ENCODE assay signal across 17 cellular contexts in genomic region chrX:154525606-154526490, GRCh38. TPM values are rescaled to one million over a fixed set of nuclear protein-coding genes. Genes with fewer than 3 reads are reported as not detected.
DNase-seq lines count a peak whose midpoint lies in the region; ATAC-seq, FAIRE-seq and TF ChIP-seq lines count a peak whose summit lies in the region.
"Had no signal": no experiment of that assay in that cellular context is flagged by ENCODE, and none has a peak within 500 bp of the region (broad histone marks: within the 10 kb centered on the region; RNA-seq: fewer than 3 reads in every experiment).

No MANE protein-coding gene starts in this region.

- DNase-seq in activated CD4-positive, alpha-beta T cell treated with anti-CD3 and anti-CD28 coated beads, Interleukin-2, amount 10 ng/mL, durations not matched to agents 7 days and 5 days = no peak
- no peak for DNase-seq in activated CD4-positive, alpha-beta T cell treated with anti-CD3 and anti-CD28 coated beads for 48 hours
- DNase-seq in K562 (ENCODE audit: extremely low read depth in 1 of 4, low spot score in 3 of 4) (no peak), progenitor cell of endocrine pancreas (ENCODE audit: low spot score, unreplicated experiment) (no peak), COLO668 (lab: John Stamatoyannopoulos, UW; ENCODE audit: unreplicated experiment) (no peak), ovary (no peak)
- DNase-seq: ACHN, activated B cell treated with CpG ODN at 0.5 μM for 24 hours, cortex of kidney, GOT3, hippocampal formation, NCI-H2029 treated with DMSO at 0.1 percent for 48 hours, NCI-H524 treated with DMSO at 0.1 percent for 48 hours, uterus had no signal

- H3K4me3 Mint-ChIP-seq in activated CD4-positive, alpha-beta T cell treated with anti-CD3 and anti-CD28 coated beads, Interleukin-2, amount 10 ng/mL, durations not matched to agents 7 days and 5 days = no peak overlapping the region
- no peak overlapping the region for H3K4me3 Mint-ChIP-seq in progenitor cell of endocrine pancreas (ENCODE audit: low read depth)
- H3K4me3 Mint-ChIP-seq: activated B cell treated with CpG ODN at 0.5 μM for 24 hours had no signal

- TF ChIP-seq CTCF in HEK293 (tag by site-specific recombination; IDR thresholded peaks at IDR 0.05) (no peak), K562 (IDR thresholded peaks at IDR 0.05 in 2 of 3, conservative IDR thresholded peaks at IDR 0.05 in 1 of 3; ENCODE audit: insufficient read depth in 2 of 3, low read depth in 1 of 3, low read length in 3 of 3) (no peak), progenitor cell of endocrine pancreas (IDR thresholded peaks at IDR 0.05; ENCODE audit: unreplicated experiment) (no peak), ovary (IDR thresholded peaks at IDR 0.05) (no peak)

- H3K9me3 Mint-ChIP-seq in activated CD4-positive, alpha-beta T cell treated with anti-CD3 and anti-CD28 coated beads, Interleukin-2, amount 10 ng/mL, durations not matched to agents 7 days and 5 days = no peaks in the 10 kb centered on the region
- H3K9me3 Mint-ChIP-seq in progenitor cell of endocrine pancreas (ENCODE audit: low read depth) = peaks cover 6% of the 10 kb centered on the region
- H3K9me3 Mint-ChIP-seq: activated B cell treated with CpG ODN at 0.5 μM for 24 hours had no signal

- H4K20me1 ChIP-seq in K562 (replicated peaks; ENCODE audit: control insufficient read depth, insufficient read depth, low read length) = no peaks in the 10 kb centered on the region

- H3K36me3 Mint-ChIP-seq in activated CD4-positive, alpha-beta T cell treated with anti-CD3 and anti-CD28 coated beads, Interleukin-2, amount 10 ng/mL, durations not matched to agents 7 days and 5 days (ENCODE audit: low read depth) = peaks cover under 1% of the 10 kb centered on the region
- no peaks in the 10 kb centered on the region for H3K36me3 Mint-ChIP-seq in progenitor cell of endocrine pancreas (ENCODE audit: insufficient read depth)

- no peaks in the 10 kb centered on the region for H3K9me1 ChIP-seq in K562 (ENCODE audit: control insufficient read depth, insufficient read depth, low read length)

- POLR2A ChIA-PET in activated CD4-positive, alpha-beta T cell treated with anti-CD3 and anti-CD28 coated beads, Interleukin-2, amount 10 ng/mL, durations not matched to agents 7 days and 5 days (lab: Charles Lee) = no interaction called here
- POLR2A ChIA-PET in HEK293 (lab: Yijun Ruan, JAX) (interaction anchor here (1.7 kb wide), 1 partner anchor 35 kb away, joined by 15 read pairs; the partner anchor contains the start of gene SLC10A3), K562 (lab: Yijun Ruan, JAX) (interaction anchor here (1.0 kb wide), 1 partner anchor 155 kb away, joined by 3 read pairs; no protein-coding TSS in a partner anchor)

- H3K9ac ChIP-seq in K562 (ENCODE audit: insufficient read depth in 1 of 2, low read depth in 2 of 2, low read length in 2 of 2) = no peak overlapping the region

- peak overlapping the region; percentile 60 for H3K27ac Mint-ChIP-seq in activated CD4-positive, alpha-beta T cell treated with anti-CD3 and anti-CD28 coated beads, Interleukin-2, amount 10 ng/mL, durations not matched to agents 7 days and 5 days
- H3K27ac Mint-ChIP-seq in progenitor cell of endocrine pancreas = peak overlapping the region; percentile 3

- no peak overlapping the region for H2AFZ ChIP-seq in K562 (ENCODE audit: low read depth, low read length)

- no peak overlapping the region for H3K4me2 ChIP-seq in K562 (ENCODE audit: insufficient read depth, low read length)

- TF ChIP-seq POLR2A in K562 (conservative IDR thresholded peaks at IDR 0.05) = no peak
- no peak for TF ChIP-seq POLR2A in ovary (IDR thresholded peaks at IDR 0.05)

- H3K27ac ChIP-seq in HEK293 (ENCODE audit: extremely low read depth, low read depth, low read length) = no peak overlapping the region
- H3K27ac ChIP-seq in K562 (ENCODE audit: extremely low read depth, low read depth, low read length) = no peak overlapping the region
- no peak overlapping the region for H3K27ac ChIP-seq in ovary

- TF ChIP-seq EP300 in K562 (IDR thresholded peaks at IDR 0.05; ENCODE audit: low read length) (no peak), ovary (IDR thresholded peaks at IDR 0.05) (no peak)

- H3K36me3 ChIP-seq in HEK293 (ENCODE audit: control insufficient read depth in 2 of 2, insufficient read depth in 1 of 2, low read length in 2 of 2) (peaks cover 0 to 7% of the 10 kb centered on the region in 2 experiments; a peak in 1 of 3 replicates), K562 (ENCODE audit: control insufficient read depth, insufficient read depth, low read length) (peaks cover 8% of the 10 kb centered on the region; the same call in 2 of the 3 replicates), ovary (no peaks in the 10 kb centered on the region)
- H3K36me3 ChIP-seq: uterus had no signal

- FAIRE-seq in K562 (lab: Jason Lieb, UNC) = no peak

- peaks cover 24% of the 10 kb centered on the region for H3K4me1 Mint-ChIP-seq in activated CD4-positive, alpha-beta T cell treated with anti-CD3 and anti-CD28 coated beads, Interleukin-2, amount 10 ng/mL, durations not matched to agents 7 days and 5 days
- H3K4me1 Mint-ChIP-seq in progenitor cell of endocrine pancreas (ENCODE audit: low read depth) = peaks cover 6% of the 10 kb centered on the region

- intact Hi-C loops in K562 (cut with micrococcal nuclease) (loop anchor here (5.0 kb wide), 2 partner anchors 34 to 99 kb away; partner anchors contain the start of genes ATP6AP1 and SLC10A3), ovary (cut with DNase I) (no loop called here)

- H3K9me3 ChIP-seq in HEK293 (ENCODE audit: control insufficient read depth, insufficient read depth, low read depth, low read length) (no peaks in the 10 kb centered on the region), K562 (replicated peaks; ENCODE audit: control insufficient read depth, insufficient read depth, low read depth, low read length) (no peaks in the 10 kb centered on the region), ovary (no peaks in the 10 kb centered on the region)
- H3K9me3 ChIP-seq: uterus had no signal

- no peak for TF ChIP-seq RAD21 in K562 (CRISPR knock-in tag; conservative IDR thresholded peaks at IDR 0.05 in 1 of 2, IDR thresholded peaks at IDR 0.05 in 1 of 2)

- no peaks in the 10 kb centered on the region for H3K79me2 ChIP-seq in K562 (ENCODE audit: control insufficient read depth, insufficient read depth, low read length)

- ATAC-seq in K562 (no peak), GM19452 (IDR thresholded peaks at IDR 0.05; ENCODE audit: unreplicated experiment) (no peak)

- in situ Hi-C loops in K562 (cut with MboI) = loop anchor here (25.0 kb wide), 1 partner anchor 364 kb away; no protein-coding TSS in a partner anchor

- H3K4me1 ChIP-seq in HEK293 (ENCODE audit: control insufficient read depth, insufficient read depth, low read length) (0 out of 2 replicates have a peak, but pooled peaks cover 2% of the 10 kb centered on the region), K562 (replicated peaks in 1 of 2; ENCODE audit: control insufficient read depth in 2 of 2, insufficient read depth in 2 of 2, low read length in 2 of 2) (peaks cover 8 to 16% of the 10 kb centered on the region in 2 experiments; a peak in 3 of 5 replicates), ovary (ENCODE audit: insufficient read depth) (no peaks in the 10 kb centered on the region)
- H3K4me1 ChIP-seq: uterus had no signal

- CTCF ChIA-PET in activated CD4-positive, alpha-beta T cell treated with anti-CD3 and anti-CD28 coated beads, Interleukin-2, amount 10 ng/mL, durations not matched to agents 7 days and 5 days (lab: Charles Lee) = interaction anchor here (1.0 to 1.2 kb wide), 2 partner anchors 35 to 153 kb away, joined by 4 read pairs; partner anchors contain the start of gene SLC10A3
- CTCF ChIA-PET in HEK293 (lab: Yijun Ruan, JAX) = interaction anchor here (0.9 to 1.2 kb wide), 3 partner anchors 9 to 36 kb away, joined by 4 to 8 read pairs (median 5); partner anchors contain the start of gene SLC10A3
- CTCF ChIA-PET in K562 (lab: Yijun Ruan, JAX; ENCODE audit: low intra/inter-chr PET ratio) = no interaction called here

- no peak overlapping the region for H3K4me3 ChIP-seq in HEK293 (ENCODE audit: low read depth, low read length)
- H3K4me3 ChIP-seq in K562 = no peak overlapping the region
- no peak overlapping the region for H3K4me3 ChIP-seq in ovary
- H3K4me3 ChIP-seq: GM12878, uterus had no signal

- whole genome bisulfite sequencing in K562 (ENCODE audit: insufficient coverage, low coverage, missing lambda C conversion rate) = 80% methylated on average over 13 of the region's 14 CpGs
- 75 to 84% (median 83%) methylated on average over 14 of the region's 14 CpGs for whole genome bisulfite sequencing in ovary, 3 donors

- no TSS peak for BruUV-seq in K562 (replicated peaks; lab: Mats Ljungman, UMichigan)

- H3K27me3 Mint-ChIP-seq in activated CD4-positive, alpha-beta T cell treated with anti-CD3 and anti-CD28 coated beads, Interleukin-2, amount 10 ng/mL, durations not matched to agents 7 days and 5 days = no peaks in the 10 kb centered on the region
- H3K27me3 Mint-ChIP-seq in progenitor cell of endocrine pancreas = no peaks in the 10 kb centered on the region
- H3K27me3 Mint-ChIP-seq: activated B cell treated with CpG ODN at 0.5 μM for 24 hours had no signal

- no peaks in the 10 kb centered on the region for H3K27me3 ChIP-seq in K562 (ENCODE audit: control insufficient read depth in 2 of 2, insufficient read depth in 2 of 2, low read length in 2 of 2)
- H3K27me3 ChIP-seq in ovary = no peaks in the 10 kb centered on the region
- H3K27me3 ChIP-seq: uterus had no signal

RNA-seq across cellular contexts. Expression of gene FAM3A, which starts 9.8 kb away (rescaled TPM):
- 10 to 100 TPM; 34.4 to 38.6 TPM for total RNA-seq in activated CD4-positive, alpha-beta T cell treated with anti-CD3 and anti-CD28 coated beads, Interleukin-2, amount 10 ng/mL, durations not matched to agents 7 days and 5 days
- total RNA-seq in K562 (2011; cell fraction: chromatin; rRNA removed; ENCODE audit: low replicate concordance) = 62.3 and 136 TPM in 2 replicates
- total RNA-seq in K562 (2011; cell fraction: nucleolus; rRNA removed) = 135 and 139 TPM in 2 replicates
- total RNA-seq in K562 (2011; cell fraction: nucleoplasm; rRNA removed) = 84.9 and 88.7 TPM in 2 replicates
- total RNA-seq in K562 (2014; rRNA removed) (53.3 and 67.6 TPM in 2 replicates), K562 (2014; rRNA removed; fragmentation: Illumina TruSeq; extraction: Trizol) (6.6 and 10.0 TPM in 2 replicates), K562 (2015; rRNA removed; fragmentation: Illumina TruSeq; extraction: Trizol) (27.0 and 32.3 TPM in 2 replicates), K562 (2021) (68.9 and 70.6 TPM in 2 replicates), progenitor cell of endocrine pancreas (29.5 and 34.3 TPM in 2 replicates), ovary (10 to 100 TPM; 34.6 to 76.8 (median 62.9) TPM)
- polyA plus RNA-seq in K562 (2011; rRNA removed) (29.2 and 44.1 TPM in 2 replicates), K562 (2014; fragmentation: Illumina TruSeq; extraction: Trizol) (24.2 and 44.9 TPM in 2 replicates), K562 (2014; fragmentation: Nextera tagmentation; extraction: Ambion mirVana) (1 to 10 TPM in 1 of 2 experiments, under 1 TPM in 1; 0.75 to 1.8 TPM), K562 (2014; rRNA removed) (62.9 and 66.7 TPM in 2 replicates), ovary (10 to 100 TPM in 1 of 2 donors, 1 to 10 TPM in 1; 3.6 to 81.6 TPM)
- polyA plus RNA-seq in K562 (2011; cell fraction: cytosol; rRNA removed) = 45.6 and 88.5 TPM in 2 replicates
- polyA plus RNA-seq in K562 (2011; cell fraction: nucleus; rRNA removed) = 159 and 221 TPM in 2 replicates
- polyA plus RNA-seq in K562 (2012) = 47.8 and 77.3 TPM in 2 replicates
- polyA minus RNA-seq in K562 (2011; rRNA and poly(A)+ RNA removed) = 7.6 and 13.4 TPM in 2 replicates
- 25.1 and 30.7 TPM in 2 replicates for polyA minus RNA-seq in K562 (2011; cell fraction: cytosol; rRNA and poly(A)+ RNA removed)
- 25.2 and 34.2 TPM in 2 replicates for polyA minus RNA-seq in K562 (2011; cell fraction: nucleus; rRNA and poly(A)+ RNA removed)

RNA-seq across cellular contexts. Expression of gene G6PD, which starts 20.8 kb away (rescaled TPM):
- 10 to 100 TPM; 64.7 to 69.4 TPM for total RNA-seq in activated CD4-positive, alpha-beta T cell treated with anti-CD3 and anti-CD28 coated beads, Interleukin-2, amount 10 ng/mL, durations not matched to agents 7 days and 5 days
- total RNA-seq in K562 (2011; cell fraction: chromatin; rRNA removed; ENCODE audit: low replicate concordance) = 99.3 and 369 TPM in 2 replicates
- 201 and 212 TPM in 2 replicates for total RNA-seq in K562 (2011; cell fraction: nucleolus; rRNA removed)
- total RNA-seq in K562 (2011; cell fraction: nucleoplasm; rRNA removed) = 122 and 126 TPM in 2 replicates
- total RNA-seq in K562 (2014; rRNA removed) (80.2 and 104 TPM in 2 replicates), K562 (2014; rRNA removed; fragmentation: Illumina TruSeq; extraction: Trizol) (28.7 and 44.7 TPM in 2 replicates), K562 (2015; rRNA removed; fragmentation: Illumina TruSeq; extraction: Trizol) (66.4 and 73.6 TPM in 2 replicates), K562 (2021) (205 and 212 TPM in 2 replicates), progenitor cell of endocrine pancreas (47.7 and 55.1 TPM in 2 replicates), ovary (100 to 1,000 TPM in 1 of 7 donors, 10 to 100 TPM in 6; 18.0 to 115 (median 57.5) TPM)
- polyA plus RNA-seq in K562 (2011; rRNA removed) (44.6 and 133 TPM in 2 replicates), K562 (2014; fragmentation: Illumina TruSeq; extraction: Trizol) (222 and 260 TPM in 2 replicates), K562 (2014; fragmentation: Nextera tagmentation; extraction: Ambion mirVana) (10 to 100 TPM in 1 of 2 experiments, 1 to 10 TPM in 1; 2.9 to 18.3 TPM), K562 (2014; rRNA removed) (86.3 and 104 TPM in 2 replicates), ovary (10 to 100 TPM; 19.0 to 26.3 TPM)
- 69.2 and 84.8 TPM in 2 replicates for polyA plus RNA-seq in K562 (2011; cell fraction: cytosol; rRNA removed)
- 266 and 292 TPM in 2 replicates for polyA plus RNA-seq in K562 (2011; cell fraction: nucleus; rRNA removed)
- polyA plus RNA-seq in K562 (2012) = 217 and 238 TPM in 2 replicates
- 39.7 and 47.5 TPM in 2 replicates for polyA minus RNA-seq in K562 (2011; rRNA and poly(A)+ RNA removed)
- 94.5 and 147 TPM in 2 replicates for polyA minus RNA-seq in K562 (2011; cell fraction: cytosol; rRNA and poly(A)+ RNA removed)
- 96.3 and 128 TPM in 2 replicates for polyA minus RNA-seq in K562 (2011; cell fraction: nucleus; rRNA and poly(A)+ RNA removed)

RNA-seq across cellular contexts. Expression of gene IKBKG, which starts 21.6 kb away (rescaled TPM):
- 10 to 100 TPM; 41.5 to 46.0 TPM for total RNA-seq in activated CD4-positive, alpha-beta T cell treated with anti-CD3 and anti-CD28 coated beads, Interleukin-2, amount 10 ng/mL, durations not matched to agents 7 days and 5 days
- 24.9 and 66.1 TPM in 2 replicates for total RNA-seq in K562 (2011; cell fraction: chromatin; rRNA removed; ENCODE audit: low replicate concordance)
- total RNA-seq in K562 (2011; cell fraction: nucleolus; rRNA removed) = 52.9 and 57.4 TPM in 2 replicates
- total RNA-seq in K562 (2011; cell fraction: nucleoplasm; rRNA removed) = 30.5 and 36.4 TPM in 2 replicates
- total RNA-seq in K562 (2014; rRNA removed) (28.2 and 45.3 TPM in 2 replicates), K562 (2014; rRNA removed; fragmentation: Illumina TruSeq; extraction: Trizol) (6.8 and 10.6 TPM in 2 replicates), K562 (2015; rRNA removed; fragmentation: Illumina TruSeq; extraction: Trizol) (21.9 and 22.2 TPM in 2 replicates), K562 (2021) (46.2 and 51.8 TPM in 2 replicates), progenitor cell of endocrine pancreas (16.7 and 19.1 TPM in 2 replicates), ovary (10 to 100 TPM in 6 of 7 donors, 1 to 10 TPM in 1; 8.0 to 28.6 (median 22.9) TPM)
- polyA plus RNA-seq in K562 (2011; rRNA removed) (23.4 and 29.9 TPM in 2 replicates), K562 (2014; fragmentation: Illumina TruSeq; extraction: Trizol) (18.6 and 29.3 TPM in 2 replicates), K562 (2014; fragmentation: Nextera tagmentation; extraction: Ambion mirVana) (under 1 TPM; 0.68 to 0.99 TPM), K562 (2014; rRNA removed) (52.9 and 60.0 TPM in 2 replicates), ovary (10 to 100 TPM in 1 of 2 donors, 1 to 10 TPM in 1; 1.5 to 16.1 TPM)
- 34.4 and 69.6 TPM in 2 replicates for polyA plus RNA-seq in K562 (2011; cell fraction: cytosol; rRNA removed)
- 90.6 and 112 TPM in 2 replicates for polyA plus RNA-seq in K562 (2011; cell fraction: nucleus; rRNA removed)
- 32.7 and 39.8 TPM in 2 replicates for polyA plus RNA-seq in K562 (2012)
- 4.2 and 5.7 TPM in 2 replicates for polyA minus RNA-seq in K562 (2011; rRNA and poly(A)+ RNA removed)
- 16.6 and 19.2 TPM in 2 replicates for polyA minus RNA-seq in K562 (2011; cell fraction: cytosol; rRNA and poly(A)+ RNA removed)
- 19.4 and 22.9 TPM in 2 replicates for polyA minus RNA-seq in K562 (2011; cell fraction: nucleus; rRNA and poly(A)+ RNA removed)

RNA-seq across cellular contexts. Expression of gene SLC10A3, which starts 35.4 kb away (rescaled TPM):
- total RNA-seq in activated CD4-positive, alpha-beta T cell treated with anti-CD3 and anti-CD28 coated beads, Interleukin-2, amount 10 ng/mL, durations not matched to agents 7 days and 5 days = 10 to 100 TPM; 21.7 to 26.0 TPM
- 11.1 and 43.4 TPM in 2 replicates for total RNA-seq in K562 (2011; cell fraction: chromatin; rRNA removed; ENCODE audit: low replicate concordance)
- 58.4 and 62.9 TPM in 2 replicates for total RNA-seq in K562 (2011; cell fraction: nucleolus; rRNA removed)
- 27.9 and 31.5 TPM in 2 replicates for total RNA-seq in K562 (2011; cell fraction: nucleoplasm; rRNA removed)
- total RNA-seq in K562 (2014; rRNA removed) (21.7 and 28.6 TPM in 2 replicates), K562 (2014; rRNA removed; fragmentation: Illumina TruSeq; extraction: Trizol) (5.5 and 9.6 TPM in 2 replicates), K562 (2015; rRNA removed; fragmentation: Illumina TruSeq; extraction: Trizol) (19.7 and 20.7 TPM in 2 replicates), K562 (2021) (30.6 and 31.6 TPM in 2 replicates), progenitor cell of endocrine pancreas (10.4 and 10.9 TPM in 2 replicates), ovary (10 to 100 TPM; 19.6 to 49.8 (median 42.3) TPM)
- polyA plus RNA-seq in K562 (2011; rRNA removed) (10.7 and 15.1 TPM in 2 replicates), K562 (2014; fragmentation: Illumina TruSeq; extraction: Trizol) (16.7 and 33.1 TPM in 2 replicates), K562 (2014; fragmentation: Nextera tagmentation; extraction: Ambion mirVana) (1 to 10 TPM; 5.2 to 6.0 TPM), K562 (2014; rRNA removed) (26.2 and 33.4 TPM in 2 replicates), ovary (10 to 100 TPM in 1 of 2 donors, 1 to 10 TPM in 1; 5.5 to 35.1 TPM)
- 16.7 and 48.0 TPM in 2 replicates for polyA plus RNA-seq in K562 (2011; cell fraction: cytosol; rRNA removed)
- polyA plus RNA-seq in K562 (2011; cell fraction: nucleus; rRNA removed) = 25.2 and 42.1 TPM in 2 replicates
- polyA plus RNA-seq in K562 (2012) = 32.7 and 34.9 TPM in 2 replicates
- 4.8 and 7.1 TPM in 2 replicates for polyA minus RNA-seq in K562 (2011; rRNA and poly(A)+ RNA removed)
- 14.8 and 15.9 TPM in 2 replicates for polyA minus RNA-seq in K562 (2011; cell fraction: cytosol; rRNA and poly(A)+ RNA removed)
- polyA minus RNA-seq in K562 (2011; cell fraction: nucleus; rRNA and poly(A)+ RNA removed) = 13.5 and 16.4 TPM in 2 replicates

RNA-seq across cellular contexts. Expression of gene UBL4A, which starts 39.4 kb away (rescaled TPM):
- total RNA-seq in activated CD4-positive, alpha-beta T cell treated with anti-CD3 and anti-CD28 coated beads, Interleukin-2, amount 10 ng/mL, durations not matched to agents 7 days and 5 days = 10 to 100 TPM; 46.4 to 47.3 TPM
- total RNA-seq in K562 (2011; cell fraction: chromatin; rRNA removed; ENCODE audit: low replicate concordance) = 21.7 and 76.7 TPM in 2 replicates
- total RNA-seq in K562 (2011; cell fraction: nucleolus; rRNA removed) = 85.0 and 90.5 TPM in 2 replicates
- total RNA-seq in K562 (2011; cell fraction: nucleoplasm; rRNA removed) = 36.0 and 48.8 TPM in 2 replicates
- total RNA-seq in K562 (2014; rRNA removed) (140 and 170 TPM in 2 replicates), K562 (2014; rRNA removed; fragmentation: Illumina TruSeq; extraction: Trizol) (51.5 and 69.9 TPM in 2 replicates), K562 (2015; rRNA removed; fragmentation: Illumina TruSeq; extraction: Trizol) (99.9 and 100 TPM in 2 replicates), K562 (2021) (120 TPM in 2 replicates), progenitor cell of endocrine pancreas (17.7 and 20.0 TPM in 2 replicates), ovary (10 to 100 TPM; 17.2 to 35.5 (median 29.3) TPM)
- polyA plus RNA-seq in K562 (2011; rRNA removed) (73.9 and 78.4 TPM in 2 replicates), K562 (2014; fragmentation: Illumina TruSeq; extraction: Trizol) (101 and 112 TPM in 2 replicates), K562 (2014; fragmentation: Nextera tagmentation; extraction: Ambion mirVana) (10 to 100 TPM; 15.2 to 31.7 TPM), K562 (2014; rRNA removed) (115 and 119 TPM in 2 replicates), ovary (10 to 100 TPM; 14.6 to 21.6 TPM)
- polyA plus RNA-seq in K562 (2011; cell fraction: cytosol; rRNA removed) = 99.1 and 201 TPM in 2 replicates
- polyA plus RNA-seq in K562 (2011; cell fraction: nucleus; rRNA removed) = 55.9 and 76.2 TPM in 2 replicates
- polyA plus RNA-seq in K562 (2012) = 93.8 and 109 TPM in 2 replicates
- 46.0 and 65.1 TPM in 2 replicates for polyA minus RNA-seq in K562 (2011; rRNA and poly(A)+ RNA removed)
- 73.7 and 77.5 TPM in 2 replicates for polyA minus RNA-seq in K562 (2011; cell fraction: cytosol; rRNA and poly(A)+ RNA removed)
- polyA minus RNA-seq in K562 (2011; cell fraction: nucleus; rRNA and poly(A)+ RNA removed) = 31.8 and 40.9 TPM in 2 replicates
